In genomic region chr16:16149710-16150116, GRCh38 we compare ENCODE assay signal across 1 cellular context.
TF ChIP-seq lines count a peak whose summit lies in the region.

No MANE protein-coding gene starts in this region.

TF ChIP-seq in HepG2, 621 proteins besides CTCF, POLR2A, EP300 and RAD21 (continued from another document and continues in another):
- TF ChIP-seq HES4 (CRISPR knock-in tag; IDR thresholded peaks at IDR 0.05; ENCODE audit: borderline replicate concordance) (no peak; the same call in none of the 2 replicates), DDIT3 (CRISPR knock-in tag; IDR thresholded peaks at IDR 0.05) (no peak), ZNF230 (CRISPR knock-in tag; IDR thresholded peaks at IDR 0.05) (0 out of 2 replicates have a peak, but pooled peaks have one; percentile 81), CREBL2 (CRISPR knock-in tag; IDR thresholded peaks at IDR 0.05; ENCODE audit: borderline replicate concordance) (no peak), ZNF672 (CRISPR knock-in tag; IDR thresholded peaks at IDR 0.05) (no peak), ZC3H4 (CRISPR knock-in tag; IDR thresholded peaks at IDR 0.05; ENCODE audit: borderline replicate concordance) (no peak), RFX1 (IDR thresholded peaks at IDR 0.05) (no peak), ZNF142 (CRISPR knock-in tag; IDR thresholded peaks at IDR 0.05) (peak; percentile 66; the same call in 1 of the 2 replicates), ZKSCAN8 (CRISPR knock-in tag; IDR thresholded peaks at IDR 0.05; ENCODE audit: borderline replicate concordance) (peak; percentile 69; the same call in 1 of the 2 replicates), ATF7 (IDR thresholded peaks at IDR 0.05) (no peak), ATF7 (CRISPR knock-in tag; IDR thresholded peaks at IDR 0.05) (no peak), PTBP1 (IDR thresholded peaks at IDR 0.05; ENCODE audit: low read depth, low read length, poor library complexity, severe bottlenecking) (no peak), XRCC5 (optimal IDR thresholded peaks at IDR 0.05; ENCODE audit: low read length) (peak; percentile 18), TP53 (CRISPR knock-in tag; conservative IDR thresholded peaks at IDR 0.05) (peak; percentile 78; the same call in 1 of the 2 replicates), HOXA7 (CRISPR knock-in tag; IDR thresholded peaks at IDR 0.05) (no peak), ELK4 (CRISPR knock-in tag; IDR thresholded peaks at IDR 0.05; ENCODE audit: borderline replicate concordance) (no peak), NFYB (CRISPR knock-in tag; IDR thresholded peaks at IDR 0.05) (peak; percentile 64), RAD51 (IDR thresholded peaks at IDR 0.05; ENCODE audit: borderline replicate concordance) (no peak), STAT5B (CRISPR knock-in tag; IDR thresholded peaks at IDR 0.05) (no peak), CREB3 (CRISPR knock-in tag; IDR thresholded peaks at IDR 0.05) (peak; percentile 83; the same call in 1 of the 2 replicates), ZHX2 (IDR thresholded peaks at IDR 0.05; ENCODE audit: low read depth) (no peak), ZHX2 (CRISPR knock-in tag; IDR thresholded peaks at IDR 0.05; ENCODE audit: borderline replicate concordance) (0 out of 2 replicates have a peak, but pooled peaks have one; percentile 56), NCOA5 (CRISPR knock-in tag; IDR thresholded peaks at IDR 0.05) (peak; percentile 74; the same call in 1 of the 2 replicates), ZFY (CRISPR knock-in tag; IDR thresholded peaks at IDR 0.05) (peak; percentile 71), ZNF326 (CRISPR knock-in tag; IDR thresholded peaks at IDR 0.05; ENCODE audit: borderline replicate concordance) (no peak), BHLHE40 (IDR thresholded peaks at IDR 0.05; ENCODE audit: low read length) (no peak), NR2F2 (IDR thresholded peaks at IDR 0.05; ENCODE audit: borderline replicate concordance, low read depth) (no peak), GABPB1 (CRISPR knock-in tag; IDR thresholded peaks at IDR 0.05) (peak; percentile 73), HCFC1 (IDR thresholded peaks at IDR 0.05; ENCODE audit: low read depth, low read length) (no peak), ATRX (CRISPR knock-in tag; IDR thresholded peaks at IDR 0.05; ENCODE audit: borderline replicate concordance) (no peak), GFI1 (CRISPR knock-in tag; IDR thresholded peaks at IDR 0.05; ENCODE audit: borderline replicate concordance) (peak; percentile 83; the same call in 1 of the 2 replicates), ZNF761 (CRISPR knock-in tag; conservative IDR thresholded peaks at IDR 0.05) (peak; percentile 85), ZNF503 (CRISPR knock-in tag; IDR thresholded peaks at IDR 0.05) (0 out of 2 replicates have a peak, but pooled peaks have one; percentile 63), ZNF841 (CRISPR knock-in tag; IDR thresholded peaks at IDR 0.05; ENCODE audit: borderline replicate concordance) (no peak), HMG20B (CRISPR knock-in tag; conservative IDR thresholded peaks at IDR 0.05) (0 out of 2 replicates have a peak, but pooled peaks have one; percentile 16), ZNF724P (CRISPR knock-in tag; IDR thresholded peaks at IDR 0.05; ENCODE audit: borderline replicate concordance) (peak; percentile 94), ZNF720 (CRISPR knock-in tag; IDR thresholded peaks at IDR 0.05) (no peak), MED1 (CRISPR knock-in tag; IDR thresholded peaks at IDR 0.05) (peak; percentile 86)
- TF ChIP-seq, protein P1, sequence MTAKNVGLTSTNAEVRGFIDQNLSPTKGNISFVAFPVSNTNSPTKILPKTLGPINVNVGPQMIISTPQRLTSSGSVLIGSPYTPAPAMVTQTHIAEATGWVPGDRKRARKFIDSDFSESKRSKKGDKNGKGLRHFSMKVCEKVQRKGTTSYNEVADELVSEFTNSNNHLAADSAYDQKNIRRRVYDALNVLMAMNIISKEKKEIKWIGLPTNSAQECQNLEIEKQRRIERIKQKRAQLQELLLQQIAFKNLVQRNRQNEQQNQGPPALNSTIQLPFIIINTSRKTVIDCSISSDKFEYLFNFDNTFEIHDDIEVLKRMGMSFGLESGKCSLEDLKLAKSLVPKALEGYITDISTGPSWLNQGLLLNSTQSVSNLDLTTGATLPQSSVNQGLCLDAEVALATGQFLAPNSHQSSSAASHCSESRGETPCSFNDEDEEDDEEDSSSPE (CRISPR knock-in tag; IDR thresholded peaks at IDR 0.05) = peak; percentile 28; the same call in 1 of the 2 replicates
- TF ChIP-seq, protein P2, sequence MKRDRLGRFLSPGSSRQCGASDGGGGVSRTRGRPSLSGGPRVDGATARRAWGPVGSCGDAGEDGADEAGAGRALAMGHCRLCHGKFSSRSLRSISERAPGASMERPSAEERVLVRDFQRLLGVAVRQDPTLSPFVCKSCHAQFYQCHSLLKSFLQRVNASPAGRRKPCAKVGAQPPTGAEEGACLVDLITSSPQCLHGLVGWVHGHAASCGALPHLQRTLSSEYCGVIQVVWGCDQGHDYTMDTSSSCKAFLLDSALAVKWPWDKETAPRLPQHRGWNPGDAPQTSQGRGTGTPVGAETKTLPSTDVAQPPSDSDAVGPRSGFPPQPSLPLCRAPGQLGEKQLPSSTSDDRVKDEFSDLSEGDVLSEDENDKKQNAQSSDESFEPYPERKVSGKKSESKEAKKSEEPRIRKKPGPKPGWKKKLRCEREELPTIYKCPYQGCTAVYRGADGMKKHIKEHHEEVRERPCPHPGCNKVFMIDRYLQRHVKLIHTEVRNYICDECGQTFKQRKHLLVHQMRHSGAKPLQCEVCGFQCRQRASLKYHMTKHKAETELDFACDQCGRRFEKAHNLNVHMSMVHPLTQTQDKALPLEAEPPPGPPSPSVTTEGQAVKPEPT (CRISPR knock-in tag; IDR thresholded peaks at IDR 0.05; ENCODE audit: low read depth) = no peak
